Comparison of ENCODE assay signal across 13 cellular contexts in genomic region chr4:40275065-40275464, GRCh38.
"Had no signal": no experiment of that assay in that cellular context is flagged by ENCODE, and none has a peak within 500 bp of the region (broad histone marks: within the 10 kb centered on the region; RNA-seq: fewer than 3 reads in every experiment).

No MANE protein-coding gene starts in this region.

- H3K9me3 Mint-ChIP-seq: mesothelial cell of epicardium; nephron progenitor cell; stimulated activated naive B cell treated with anti-CD40 and anti-IgM and Interleukin-4, amounts not matched to agents 10 μg/mL and 1 μg/mL and 100 μg/mL, for 72 hours had no signal

- ATAC-seq: stimulated activated naive B cell treated with anti-CD40 and anti-IgM and Interleukin-4, amounts not matched to agents 10 μg/mL and 1 μg/mL and 100 μg/mL, for 72 hours had no signal

- H3K36me3 ChIP-seq: brain microvascular endothelial cell, tibial artery had no signal

- DNase-seq: activated CD4-positive, alpha-beta T cell treated with anti-CD3 and anti-CD28 coated beads for 48 hours; activated CD4-positive, CD25-positive, alpha-beta regulatory T cell; activated CD8-positive, alpha-beta memory T cell treated with anti-CD3 and anti-CD28 coated beads for 24 hours; aorta; brain microvascular endothelial cell; central memory CD4-positive, alpha-beta T cell; dorsolateral prefrontal cortex; foreskin melanocyte; nephron progenitor cell; stimulated activated naive B cell treated with anti-CD40 and anti-IgM and Interleukin-4, amounts not matched to agents 10 μg/mL and 1 μg/mL and 100 μg/mL, for 72 hours; tibial artery had no signal

- H3K27me3 ChIP-seq: brain microvascular endothelial cell, tibial artery had no signal

- H3K4me3 ChIP-seq: dorsolateral prefrontal cortex, lung, tibial artery had no signal

- H3K4me1 Mint-ChIP-seq: nephron progenitor cell had no signal

- H3K4me1 ChIP-seq: tibial artery had no signal

- H3K36me3 Mint-ChIP-seq: mesothelial cell of epicardium; stimulated activated naive B cell treated with anti-CD40 and anti-IgM and Interleukin-4, amounts not matched to agents 10 μg/mL and 1 μg/mL and 100 μg/mL, for 72 hours had no signal

- H3K4me3 Mint-ChIP-seq: mesothelial cell of epicardium; nephron progenitor cell; stimulated activated naive B cell treated with anti-CD40 and anti-IgM and Interleukin-4, amounts not matched to agents 10 μg/mL and 1 μg/mL and 100 μg/mL, for 72 hours had no signal

- H3K9me3 ChIP-seq: tibial artery had no signal

- H3K27ac Mint-ChIP-seq: mesothelial cell of epicardium, nephron progenitor cell had no signal

- H3K27me3 Mint-ChIP-seq: stimulated activated naive B cell treated with anti-CD40 and anti-IgM and Interleukin-4, amounts not matched to agents 10 μg/mL and 1 μg/mL and 100 μg/mL, for 72 hours had no signal

- H3K27ac ChIP-seq: brain microvascular endothelial cell, dorsolateral prefrontal cortex, tibial artery had no signal
